In genomic region chr1:211739671-211740411, GRCh38 we compare ENCODE assay signal across 12 cellular contexts.
DNase-seq lines count a peak whose midpoint lies in the region; ATAC-seq and TF ChIP-seq lines count a peak whose summit lies in the region.
"Had no signal": no experiment of that assay in that cellular context is flagged by ENCODE, and none has a peak within 500 bp of the region (broad histone marks: within the 10 kb centered on the region; RNA-seq: fewer than 3 reads in every experiment).

No MANE protein-coding gene starts in this region.

- H3K36me3 Mint-ChIP-seq in CD8-positive, alpha-beta memory T cell, result no peaks in the 10 kb centered on the region
- H3K36me3 Mint-ChIP-seq in T-cell, result no peaks in the 10 kb centered on the region

- no peak for TF ChIP-seq POLR2A in right lobe of liver (IDR thresholded peaks at IDR 0.05)

- POLR2A ChIA-PET in CD8-positive, alpha-beta memory T cell (lab: Charles Lee), result no interaction called here
- POLR2A ChIA-PET in T-cell (lab: Charles Lee), result interaction anchor here in 1 of 2 donors (0.6 kb wide), 1 partner anchor 14 kb away, joined by 3 read pairs; no protein-coding TSS in a partner anchor

- DNase-seq in CD8-positive, alpha-beta memory T cell, result peak in 2 of 5 donors; percentile 7 to 33
- DNase-seq in T-cell (peak in 2 of 34 experiments; percentile 4 to 5), right lobe of liver (no peak), NCI-H2029 treated with DMSO at 0.1 percent for 48 hours (lab: John Stamatoyannopoulos, UW) (no peak), D341Med (ENCODE audit: low spot score) (no peak)
- no peak for DNase-seq in stimulated activated CD4-positive, alpha-beta T cell treated with anti-CD3 and anti-CD28 coated beads, Interleukin-15, amount 100 ng/mL, for 24 hours
- DNase-seq: adrenal gland, Caco-2, NCI-H345, occipital lobe had no signal

- H3K4me1 ChIP-seq in CD8-positive, alpha-beta memory T cell (ENCODE audit: insufficient read depth, low read length), result peaks cover 34% of the 10 kb centered on the region
- H3K4me1 ChIP-seq in right lobe of liver, result no peaks in the 10 kb centered on the region

- WGBS in right lobe of liver (ENCODE audit: insufficient coverage, low coverage, low lambda C conversion rate, missing lambda C conversion rate), result 55% methylated on average over 6 of the region's 6 CpGs

- H3K27ac ChIP-seq in CD8-positive, alpha-beta memory T cell (ENCODE audit: low read depth, low read length), result peak overlapping the region; percentile 10
- no peak overlapping the region for H3K27ac ChIP-seq in right lobe of liver
- H3K27ac ChIP-seq: adrenal gland had no signal

- ATAC-seq in GM18868 (IDR thresholded peaks at IDR 0.05; ENCODE audit: unreplicated experiment) (peak; percentile 71), HG02943 (IDR thresholded peaks at IDR 0.05; ENCODE audit: low read depth, unreplicated experiment) (peak; percentile 67), T-cell (replicated peaks in 1 of 4) (peak; percentile 18 to 65 (median 29)), right lobe of liver (no peak)

- H3K4me3 Mint-ChIP-seq in CD8-positive, alpha-beta memory T cell, result peak overlapping the region; percentile 35 to 89 (median 71)
- peak overlapping the region; percentile 37 to 69 (median 66) for H3K4me3 Mint-ChIP-seq in T-cell

- CTCF ChIA-PET in CD8-positive, alpha-beta memory T cell (lab: Charles Lee), result interaction anchor here (1.1 to 2.0 kb wide), 4 partner anchors 10 to 59 kb away, joined by 5 to 7 read pairs (median 6); no protein-coding TSS in a partner anchor
- CTCF ChIA-PET in T-cell (lab: Charles Lee), result interaction anchor here in 1 of 2 donors (1.0 kb wide), 1 partner anchor 138 kb away, joined by 4 read pairs; no protein-coding TSS in a partner anchor

- no peak for TF ChIP-seq CTCF in right lobe of liver (IDR thresholded peaks at IDR 0.05)

- no peaks in the 10 kb centered on the region for H3K36me3 ChIP-seq in CD8-positive, alpha-beta memory T cell (ENCODE audit: insufficient read depth, low read length)
- no peaks in the 10 kb centered on the region for H3K36me3 ChIP-seq in right lobe of liver
- H3K36me3 ChIP-seq: adrenal gland had no signal

- intact Hi-C loops in right lobe of liver (cut with DNase I), result no loop called here

- peak overlapping the region; percentile 51 to 91 (median 83) for H3K27ac Mint-ChIP-seq in CD8-positive, alpha-beta memory T cell
- H3K27ac Mint-ChIP-seq in T-cell, result peak overlapping the region; percentile 85 to 86

- H3K9me3 Mint-ChIP-seq in CD8-positive, alpha-beta memory T cell, result no peaks in the 10 kb centered on the region
- H3K9me3 Mint-ChIP-seq in T-cell, result no peaks in the 10 kb centered on the region

- peaks cover 0 to 2% of the 10 kb centered on the region in 2 donors for H3K27me3 Mint-ChIP-seq in CD8-positive, alpha-beta memory T cell
- H3K27me3 Mint-ChIP-seq in T-cell, result no peaks in the 10 kb centered on the region

- H3K27me3 ChIP-seq in CD8-positive, alpha-beta memory T cell (ENCODE audit: insufficient read depth, low read length, poor library complexity, severe bottlenecking), result no peaks in the 10 kb centered on the region
- no peaks in the 10 kb centered on the region for H3K27me3 ChIP-seq in right lobe of liver
- H3K27me3 ChIP-seq: adrenal gland had no signal

- no peaks in the 10 kb centered on the region for H3K9me3 ChIP-seq in CD8-positive, alpha-beta memory T cell (ENCODE audit: low read length)
- no peaks in the 10 kb centered on the region for H3K9me3 ChIP-seq in right lobe of liver
- H3K9me3 ChIP-seq: adrenal gland, Caco-2 had no signal

- H3K4me3 ChIP-seq in CD8-positive, alpha-beta memory T cell (ENCODE audit: low read length), result no peak overlapping the region
- H3K4me3 ChIP-seq in right lobe of liver, result no peak overlapping the region
- H3K4me3 ChIP-seq: adrenal gland had no signal

- H3K4me1 Mint-ChIP-seq in CD8-positive, alpha-beta memory T cell, result peaks cover 32 to 39% (median 37%) of the 10 kb centered on the region in 3 donors
- peaks cover 32 to 41% (median 35%) of the 10 kb centered on the region in 3 donors for H3K4me1 Mint-ChIP-seq in T-cell

Comparison
In these comparisons a context has a peak if more than half of its experiments do, and no peak if none do; other contexts are left out.
1. ATAC-seq: peak in GM18868 (single experiment), HG02943 (single experiment) and T-cell (4 of 4); none in right lobe of liver (0 of 4).